Comparison of ENCODE assay signal across 2 cellular contexts in the genomic region with DNA sequence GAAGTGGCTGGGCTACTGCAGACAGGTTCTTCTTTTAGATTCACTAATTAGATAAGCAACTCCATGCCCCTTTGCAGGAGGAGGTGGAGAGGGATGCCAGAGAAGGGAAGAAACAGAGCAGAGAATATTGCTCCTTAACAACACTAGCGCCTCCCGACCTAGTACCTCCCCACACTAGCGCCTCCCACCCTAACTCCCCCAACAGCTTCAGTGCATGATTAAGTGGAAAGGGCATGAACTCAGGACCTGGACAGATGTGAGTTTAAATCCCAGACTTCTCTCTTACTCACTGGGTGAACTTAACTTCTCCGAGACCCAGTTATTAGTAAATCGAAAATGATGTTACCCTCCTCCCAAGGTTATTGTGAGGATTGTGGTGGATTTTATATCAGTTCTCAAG.
TF ChIP-seq lines count a peak whose summit lies in the region.

No MANE protein-coding gene starts in this region.

TF ChIP-seq in SK-N-SH, 30 proteins besides CTCF, POLR2A, EP300 and RAD21 (continued from another document):
- TF ChIP-seq, protein P1, sequence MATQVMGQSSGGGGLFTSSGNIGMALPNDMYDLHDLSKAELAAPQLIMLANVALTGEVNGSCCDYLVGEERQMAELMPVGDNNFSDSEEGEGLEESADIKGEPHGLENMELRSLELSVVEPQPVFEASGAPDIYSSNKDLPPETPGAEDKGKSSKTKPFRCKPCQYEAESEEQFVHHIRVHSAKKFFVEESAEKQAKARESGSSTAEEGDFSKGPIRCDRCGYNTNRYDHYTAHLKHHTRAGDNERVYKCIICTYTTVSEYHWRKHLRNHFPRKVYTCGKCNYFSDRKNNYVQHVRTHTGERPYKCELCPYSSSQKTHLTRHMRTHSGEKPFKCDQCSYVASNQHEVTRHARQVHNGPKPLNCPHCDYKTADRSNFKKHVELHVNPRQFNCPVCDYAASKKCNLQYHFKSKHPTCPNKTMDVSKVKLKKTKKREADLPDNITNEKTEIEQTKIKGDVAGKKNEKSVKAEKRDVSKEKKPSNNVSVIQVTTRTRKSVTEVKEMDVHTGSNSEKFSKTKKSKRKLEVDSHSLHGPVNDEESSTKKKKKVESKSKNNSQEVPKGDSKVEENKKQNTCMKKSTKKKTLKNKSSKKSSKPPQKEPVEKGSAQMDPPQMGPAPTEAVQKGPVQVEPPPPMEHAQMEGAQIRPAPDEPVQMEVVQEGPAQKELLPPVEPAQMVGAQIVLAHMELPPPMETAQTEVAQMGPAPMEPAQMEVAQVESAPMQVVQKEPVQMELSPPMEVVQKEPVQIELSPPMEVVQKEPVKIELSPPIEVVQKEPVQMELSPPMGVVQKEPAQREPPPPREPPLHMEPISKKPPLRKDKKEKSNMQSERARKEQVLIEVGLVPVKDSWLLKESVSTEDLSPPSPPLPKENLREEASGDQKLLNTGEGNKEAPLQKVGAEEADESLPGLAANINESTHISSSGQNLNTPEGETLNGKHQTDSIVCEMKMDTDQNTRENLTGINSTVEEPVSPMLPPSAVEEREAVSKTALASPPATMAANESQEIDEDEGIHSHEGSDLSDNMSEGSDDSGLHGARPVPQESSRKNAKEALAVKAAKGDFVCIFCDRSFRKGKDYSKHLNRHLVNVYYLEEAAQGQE (IDR thresholded peaks at IDR 0.05; ENCODE audit: low read depth, low read length): no peak
- TF ChIP-seq RCOR1 (IDR thresholded peaks at IDR 0.05; ENCODE audit: low read length): no peak
- no peak for TF ChIP-seq MXI1 (IDR thresholded peaks at IDR 0.05; ENCODE audit: low read depth, low read length)
- TF ChIP-seq, protein P2, sequence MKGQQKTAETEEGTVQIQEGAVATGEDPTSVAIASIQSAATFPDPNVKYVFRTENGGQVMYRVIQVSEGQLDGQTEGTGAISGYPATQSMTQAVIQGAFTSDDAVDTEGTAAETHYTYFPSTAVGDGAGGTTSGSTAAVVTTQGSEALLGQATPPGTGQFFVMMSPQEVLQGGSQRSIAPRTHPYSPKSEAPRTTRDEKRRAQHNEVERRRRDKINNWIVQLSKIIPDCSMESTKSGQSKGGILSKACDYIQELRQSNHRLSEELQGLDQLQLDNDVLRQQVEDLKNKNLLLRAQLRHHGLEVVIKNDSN (IDR thresholded peaks at IDR 0.05; ENCODE audit: borderline replicate concordance, low read depth): no peak

TF ChIP-seq in K562, 482 proteins besides CTCF, POLR2A, EP300 and RAD21:
- TF ChIP-seq EZH2 (IDR thresholded peaks at IDR 0.05; ENCODE audit: borderline replicate concordance, low read depth, low read length): no peak
- TF ChIP-seq PRMT5 (CRISPR knock-in tag; IDR thresholded peaks at IDR 0.05): no peak
- no peak for TF ChIP-seq WHSC1 (IDR thresholded peaks at IDR 0.05; ENCODE audit: low read length)
- TF ChIP-seq, protein P3, sequence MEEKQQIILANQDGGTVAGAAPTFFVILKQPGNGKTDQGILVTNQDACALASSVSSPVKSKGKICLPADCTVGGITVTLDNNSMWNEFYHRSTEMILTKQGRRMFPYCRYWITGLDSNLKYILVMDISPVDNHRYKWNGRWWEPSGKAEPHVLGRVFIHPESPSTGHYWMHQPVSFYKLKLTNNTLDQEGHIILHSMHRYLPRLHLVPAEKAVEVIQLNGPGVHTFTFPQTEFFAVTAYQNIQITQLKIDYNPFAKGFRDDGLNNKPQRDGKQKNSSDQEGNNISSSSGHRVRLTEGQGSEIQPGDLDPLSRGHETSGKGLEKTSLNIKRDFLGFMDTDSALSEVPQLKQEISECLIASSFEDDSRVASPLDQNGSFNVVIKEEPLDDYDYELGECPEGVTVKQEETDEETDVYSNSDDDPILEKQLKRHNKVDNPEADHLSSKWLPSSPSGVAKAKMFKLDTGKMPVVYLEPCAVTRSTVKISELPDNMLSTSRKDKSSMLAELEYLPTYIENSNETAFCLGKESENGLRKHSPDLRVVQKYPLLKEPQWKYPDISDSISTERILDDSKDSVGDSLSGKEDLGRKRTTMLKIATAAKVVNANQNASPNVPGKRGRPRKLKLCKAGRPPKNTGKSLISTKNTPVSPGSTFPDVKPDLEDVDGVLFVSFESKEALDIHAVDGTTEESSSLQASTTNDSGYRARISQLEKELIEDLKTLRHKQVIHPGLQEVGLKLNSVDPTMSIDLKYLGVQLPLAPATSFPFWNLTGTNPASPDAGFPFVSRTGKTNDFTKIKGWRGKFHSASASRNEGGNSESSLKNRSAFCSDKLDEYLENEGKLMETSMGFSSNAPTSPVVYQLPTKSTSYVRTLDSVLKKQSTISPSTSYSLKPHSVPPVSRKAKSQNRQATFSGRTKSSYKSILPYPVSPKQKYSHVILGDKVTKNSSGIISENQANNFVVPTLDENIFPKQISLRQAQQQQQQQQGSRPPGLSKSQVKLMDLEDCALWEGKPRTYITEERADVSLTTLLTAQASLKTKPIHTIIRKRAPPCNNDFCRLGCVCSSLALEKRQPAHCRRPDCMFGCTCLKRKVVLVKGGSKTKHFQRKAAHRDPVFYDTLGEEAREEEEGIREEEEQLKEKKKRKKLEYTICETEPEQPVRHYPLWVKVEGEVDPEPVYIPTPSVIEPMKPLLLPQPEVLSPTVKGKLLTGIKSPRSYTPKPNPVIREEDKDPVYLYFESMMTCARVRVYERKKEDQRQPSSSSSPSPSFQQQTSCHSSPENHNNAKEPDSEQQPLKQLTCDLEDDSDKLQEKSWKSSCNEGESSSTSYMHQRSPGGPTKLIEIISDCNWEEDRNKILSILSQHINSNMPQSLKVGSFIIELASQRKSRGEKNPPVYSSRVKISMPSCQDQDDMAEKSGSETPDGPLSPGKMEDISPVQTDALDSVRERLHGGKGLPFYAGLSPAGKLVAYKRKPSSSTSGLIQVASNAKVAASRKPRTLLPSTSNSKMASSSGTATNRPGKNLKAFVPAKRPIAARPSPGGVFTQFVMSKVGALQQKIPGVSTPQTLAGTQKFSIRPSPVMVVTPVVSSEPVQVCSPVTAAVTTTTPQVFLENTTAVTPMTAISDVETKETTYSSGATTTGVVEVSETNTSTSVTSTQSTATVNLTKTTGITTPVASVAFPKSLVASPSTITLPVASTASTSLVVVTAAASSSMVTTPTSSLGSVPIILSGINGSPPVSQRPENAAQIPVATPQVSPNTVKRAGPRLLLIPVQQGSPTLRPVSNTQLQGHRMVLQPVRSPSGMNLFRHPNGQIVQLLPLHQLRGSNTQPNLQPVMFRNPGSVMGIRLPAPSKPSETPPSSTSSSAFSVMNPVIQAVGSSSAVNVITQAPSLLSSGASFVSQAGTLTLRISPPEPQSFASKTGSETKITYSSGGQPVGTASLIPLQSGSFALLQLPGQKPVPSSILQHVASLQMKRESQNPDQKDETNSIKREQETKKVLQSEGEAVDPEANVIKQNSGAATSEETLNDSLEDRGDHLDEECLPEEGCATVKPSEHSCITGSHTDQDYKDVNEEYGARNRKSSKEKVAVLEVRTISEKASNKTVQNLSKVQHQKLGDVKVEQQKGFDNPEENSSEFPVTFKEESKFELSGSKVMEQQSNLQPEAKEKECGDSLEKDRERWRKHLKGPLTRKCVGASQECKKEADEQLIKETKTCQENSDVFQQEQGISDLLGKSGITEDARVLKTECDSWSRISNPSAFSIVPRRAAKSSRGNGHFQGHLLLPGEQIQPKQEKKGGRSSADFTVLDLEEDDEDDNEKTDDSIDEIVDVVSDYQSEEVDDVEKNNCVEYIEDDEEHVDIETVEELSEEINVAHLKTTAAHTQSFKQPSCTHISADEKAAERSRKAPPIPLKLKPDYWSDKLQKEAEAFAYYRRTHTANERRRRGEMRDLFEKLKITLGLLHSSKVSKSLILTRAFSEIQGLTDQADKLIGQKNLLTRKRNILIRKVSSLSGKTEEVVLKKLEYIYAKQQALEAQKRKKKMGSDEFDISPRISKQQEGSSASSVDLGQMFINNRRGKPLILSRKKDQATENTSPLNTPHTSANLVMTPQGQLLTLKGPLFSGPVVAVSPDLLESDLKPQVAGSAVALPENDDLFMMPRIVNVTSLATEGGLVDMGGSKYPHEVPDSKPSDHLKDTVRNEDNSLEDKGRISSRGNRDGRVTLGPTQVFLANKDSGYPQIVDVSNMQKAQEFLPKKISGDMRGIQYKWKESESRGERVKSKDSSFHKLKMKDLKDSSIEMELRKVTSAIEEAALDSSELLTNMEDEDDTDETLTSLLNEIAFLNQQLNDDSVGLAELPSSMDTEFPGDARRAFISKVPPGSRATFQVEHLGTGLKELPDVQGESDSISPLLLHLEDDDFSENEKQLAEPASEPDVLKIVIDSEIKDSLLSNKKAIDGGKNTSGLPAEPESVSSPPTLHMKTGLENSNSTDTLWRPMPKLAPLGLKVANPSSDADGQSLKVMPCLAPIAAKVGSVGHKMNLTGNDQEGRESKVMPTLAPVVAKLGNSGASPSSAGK (IDR thresholded peaks at IDR 0.05): no peak
- no peak for TF ChIP-seq ZNF224 (CRISPR knock-in tag; IDR thresholded peaks at IDR 0.05)
- TF ChIP-seq ZNF780A (CRISPR knock-in tag; IDR thresholded peaks at IDR 0.05): no peak
- no peak for TF ChIP-seq TBP (optimal IDR thresholded peaks at IDR 0.05; ENCODE audit: low read depth, low read length)
- TF ChIP-seq MECOM (CRISPR knock-in tag; IDR thresholded peaks at IDR 0.05): no peak
- no peak for TF ChIP-seq ZNF140 (CRISPR knock-in tag; IDR thresholded peaks at IDR 0.05)
